Comparison of ENCODE assay signal across 20 cellular contexts in genomic region chr6:10417681-10418104, GRCh38. TPM values are rescaled to one million over a fixed set of nuclear protein-coding genes. Genes with fewer than 3 reads are reported as not detected.
DNase-seq lines count a peak whose midpoint lies in the region; ATAC-seq and TF ChIP-seq lines count a peak whose summit lies in the region.
"Had no signal": no experiment of that assay in that cellular context is flagged by ENCODE, and none has a peak within 500 bp of the region (broad histone marks: within the 10 kb centered on the region; RNA-seq: fewer than 3 reads in every experiment).

No MANE protein-coding gene starts in this region.

- no TSS peak for BruUV-seq in PC-9 (replicated peaks; lab: Mats Ljungman, UMichigan)

- no peak overlapping the region for H2BK5ac ChIP-seq in H9 (ENCODE audit: insufficient read length, low read length)

- POLR2A ChIA-PET in PC-9 (lab: Charles Lee; ENCODE audit: unreplicated experiment), result no interaction called here

- no peak overlapping the region for H3T11ph ChIP-seq in H9 (ENCODE audit: low read length)

- H3K9ac ChIP-seq in H9 (ENCODE audit: extremely low read depth, insufficient read length, low read length), result no peak overlapping the region
- H3K9ac ChIP-seq: parathyroid adenoma had no signal

- no peak overlapping the region for H3K56ac ChIP-seq in H9 (ENCODE audit: insufficient read length, low read depth, low read length)

- H3K4me1 ChIP-seq in H9 (ENCODE audit: insufficient read depth, low read length), result peaks cover 3% of the 10 kb centered on the region; the same call in 1 of the 2 replicates
- peaks cover 27% of the 10 kb centered on the region for H3K4me1 ChIP-seq in PC-9 (replicated peaks; ENCODE audit: insufficient read depth)
- peaks cover 18% of the 10 kb centered on the region for H3K4me1 ChIP-seq in testis

- no peak overlapping the region for H4K8ac ChIP-seq in H9 (replicated peaks; ENCODE audit: insufficient read length, low read depth, low read length)

- H3K4me2 ChIP-seq in H9 (ENCODE audit: insufficient read depth, insufficient read length, low read length), result no peak overlapping the region
- H3K4me2 ChIP-seq in PC-9, result peak overlapping the region; percentile 98

- TF ChIP-seq POLR2A in testis (IDR thresholded peaks at IDR 0.05), result no peak

- H3K4me3 ChIP-seq in PC-9, result peak overlapping the region; percentile 73; the same call in 1 of the 2 replicates
- H3K4me3 ChIP-seq in iPS-18c (ENCODE audit: insufficient read depth, low read depth, low read length), result peak overlapping the region; percentile 43; the same call in 1 of the 2 replicates
- no peak overlapping the region for H3K4me3 ChIP-seq in testis
- H3K4me3 ChIP-seq: GM12878 had no signal

- H3K18ac ChIP-seq in H9 (ENCODE audit: insufficient read length, low read depth, low read length), result no peak overlapping the region

- no peak overlapping the region for H2BK120ac ChIP-seq in H9 (ENCODE audit: low read depth, low read length, poor library complexity, severe bottlenecking)

- H3K9me3 Mint-ChIP-seq in H9, result peaks cover 7 to 8% of the 10 kb centered on the region in 2 experiments; a peak in 4 of 5 replicates
- H3K9me3 Mint-ChIP-seq in progenitor cell of endocrine pancreas (ENCODE audit: low read depth), result no peaks in the 10 kb centered on the region

- H3K36me3 Mint-ChIP-seq in H9 (ENCODE audit: insufficient read depth in 1 of 3, low read depth in 3 of 3) (no peaks in the 10 kb centered on the region; a peak in 1 of 7 replicates), progenitor cell of endocrine pancreas (ENCODE audit: insufficient read depth) (no peaks in the 10 kb centered on the region)

- WGBS in H9 (ENCODE audit: extremely low coverage, insufficient read length, low lambda C conversion rate), result no CpG with 5 or more reads among the region's 18 CpGs
- WGBS in testis, 2 donors, result 26 to 27% methylated on average over 14 to 18 of the region's 18 CpGs

- H3K4me1 Mint-ChIP-seq in H9 (peaks cover 52 to 79% of the 10 kb centered on the region in 2 experiments), progenitor cell of endocrine pancreas (ENCODE audit: low read depth) (peaks cover 27% of the 10 kb centered on the region)

- H4K5ac ChIP-seq in H9 (ENCODE audit: insufficient read length, low read depth, low read length), result no peak overlapping the region

- no peak overlapping the region for H3K23ac ChIP-seq in H9 (ENCODE audit: insufficient read length, low read depth, low read length)

- no peak for DNase-seq in H9
- no peak for DNase-seq in PC-9
- no peak for DNase-seq in progenitor cell of endocrine pancreas (ENCODE audit: low spot score, unreplicated experiment)
- no peak for DNase-seq in HK-2 (ENCODE audit: unreplicated experiment)
- DNase-seq in testis, result no peak
- DNase-seq: activated CD8-positive, alpha-beta memory T cell treated with anti-CD3 and anti-CD28 coated beads, Interleukin-2, amount 50 U/mL, for 4 hours; effector CD8-positive, alpha-beta T cell; foreskin fibroblast; immature natural killer cell; MM.1S; NCI-H2081; NCI-H748 treated with DMSO at 0.1 percent for 48 hours; spleen; stimulated activated naive CD4-positive, alpha-beta T cell treated with Interleukin-2 at 50 U/mL for 16 hours had no signal

- H3K79me1 ChIP-seq in H9 (ENCODE audit: insufficient read depth, low read depth, low read length, poor library complexity, severe bottlenecking), result no peaks in the 10 kb centered on the region

- no peak overlapping the region for H3K14ac ChIP-seq in H9 (ENCODE audit: insufficient read depth, low read length)

- H2BK20ac ChIP-seq in H9 (ENCODE audit: low read depth, low read length, poor library complexity, severe bottlenecking), result no peak overlapping the region

- H3K79me2 ChIP-seq in H9 (ENCODE audit: insufficient read depth, low read length) (no peaks in the 10 kb centered on the region), PC-9 (ENCODE audit: low read depth) (peaks cover 57% of the 10 kb centered on the region)
- H3K79me2 ChIP-seq: parathyroid adenoma had no signal

- H3K27me3 Mint-ChIP-seq in H9 (ENCODE audit: low read depth) (peaks cover 100% of the 10 kb centered on the region), progenitor cell of endocrine pancreas (peaks cover 98% of the 10 kb centered on the region)

- H2BK15ac ChIP-seq in H9 (ENCODE audit: low read depth, low read length), result no peak overlapping the region

- H3K23me2 ChIP-seq in H9 (ENCODE audit: insufficient read length, low read depth, low read length, poor library complexity, severe bottlenecking), result peaks cover 12% of the 10 kb centered on the region

- H3K27ac Mint-ChIP-seq in H9 (peak overlapping the region in 2 of 3 experiments; percentile 41 to 54; a peak in 3 of 7 replicates), progenitor cell of endocrine pancreas (peak overlapping the region; percentile 73)
- H3K27ac Mint-ChIP-seq: immature natural killer cell had no signal

- H2AK5ac ChIP-seq in H9 (ENCODE audit: insufficient read length, low read length), result no peak overlapping the region

- H2BK12ac ChIP-seq in H9 (ENCODE audit: insufficient read length, low read depth, low read length), result no peak overlapping the region

- no peak overlapping the region for H4K91ac ChIP-seq in H9 (ENCODE audit: insufficient read length, low read depth, low read length)

- H3K4ac ChIP-seq in H9 (ENCODE audit: low read depth, low read length), result no peak overlapping the region

- CTCF ChIA-PET in PC-9 (lab: Charles Lee), result interaction anchor here (0.6 to 1.4 kb wide), 2 partner anchors 12 to 1165 kb away, joined by 5 read pairs; no protein-coding TSS in a partner anchor

- H3K27ac ChIP-seq in H9 (ENCODE audit: insufficient read length, low read depth, low read length) (no peak overlapping the region), PC-9 (peak overlapping the region; percentile 98), testis (no peak overlapping the region)
- H3K27ac ChIP-seq: C4-2B, parathyroid adenoma, spleen had no signal

- no peak for TF ChIP-seq CTCF in H9 (conservative IDR thresholded peaks at IDR 0.05)
- TF ChIP-seq CTCF in PC-9 (conservative IDR thresholded peaks at IDR 0.05), result no peak
- TF ChIP-seq CTCF in progenitor cell of endocrine pancreas (IDR thresholded peaks at IDR 0.05; ENCODE audit: unreplicated experiment), result no peak
- TF ChIP-seq CTCF in testis (IDR thresholded peaks at IDR 0.05), result no peak

- no peaks in the 10 kb centered on the region for H3K9me3 ChIP-seq in H9 (ENCODE audit: control insufficient read depth, low read depth, low read length)
- no peaks in the 10 kb centered on the region for H3K9me3 ChIP-seq in PC-9 (ENCODE audit: insufficient read depth, low read depth)
- H3K9me3 ChIP-seq in iPS-18c (ENCODE audit: control insufficient read depth, insufficient read depth, low read length), result no peaks in the 10 kb centered on the region
- no peaks in the 10 kb centered on the region for H3K9me3 ChIP-seq in testis

- no peaks in the 10 kb centered on the region for H3K9me2 ChIP-seq in PC-9 (ENCODE audit: insufficient read depth)

- no peaks in the 10 kb centered on the region for H4K20me1 ChIP-seq in H9 (ENCODE audit: control insufficient read depth, insufficient read depth, insufficient read length)
- H4K20me1 ChIP-seq in PC-9 (ENCODE audit: insufficient read depth), result no peaks in the 10 kb centered on the region

- H3K4me3 Mint-ChIP-seq in H9, result peak overlapping the region; percentile 3 to 69; a peak in 3 of 5 replicates
- peak overlapping the region; percentile 69 for H3K4me3 Mint-ChIP-seq in progenitor cell of endocrine pancreas (ENCODE audit: low read depth)

- H2AFZ ChIP-seq in H9 (ENCODE audit: low read length) (no peak overlapping the region), PC-9 (peak overlapping the region; percentile 91; the same call in 1 of the 2 replicates)
- H2AFZ ChIP-seq: parathyroid adenoma had no signal

- intact Hi-C loops in PC-9 (cut with micrococcal nuclease; ENCODE audit: unreplicated experiment) (loop anchor here (5.0 to 10.0 kb wide), 3 partner anchors 760 to 1013 kb away; no protein-coding TSS in a partner anchor), testis (cut with DNase I; ENCODE audit: low total_unique reads) (no loop called here)

- H3K27me3 ChIP-seq in H9 (ENCODE audit: insufficient read depth, low read length) (peaks cover 90% of the 10 kb centered on the region), PC-9 (ENCODE audit: insufficient read depth, low read depth) (no peaks in the 10 kb centered on the region), testis (no peaks in the 10 kb centered on the region)

- H3K36me3 ChIP-seq in PC-9 (ENCODE audit: low read depth), result no peaks in the 10 kb centered on the region
- no peaks in the 10 kb centered on the region for H3K36me3 ChIP-seq in testis (ENCODE audit: low read depth, missing control alignments)
- H3K36me3 ChIP-seq: spleen had no signal

- ATAC-seq in HG02571 (IDR thresholded peaks at IDR 0.05; ENCODE audit: unreplicated experiment), result no peak
- ATAC-seq: GM12878 had no signal

- H3F3A ChIP-seq in PC-9 (ENCODE audit: insufficient read depth, low read depth), result peaks cover 25% of the 10 kb centered on the region

RNA-seq across cellular contexts. Expression of gene TFAP2A, which starts 2.8 kb away (rescaled TPM):
- total RNA-seq in H9 (2021) (1.6 and 2.6 TPM in 2 replicates), PC-9 (2021) (37.0 and 43.8 TPM in 2 replicates), progenitor cell of endocrine pancreas (4.7 and 10.0 TPM in 2 replicates), testis (1 to 10 TPM; 2.7 to 4.8 TPM)
- polyA plus RNA-seq in testis (ENCODE audit: insufficient read depth, low read depth, low replicate concordance), result 3.3 TPM
- total RNA-seq: mononuclear cell had no signal
- polyA plus RNA-seq: immature natural killer cell had no signal

Comparison
In these comparisons a context has a peak if more than half of its experiments do, and no peak if none do; other contexts are left out.
1. H3K4me3 ChIP-seq: peak in PC-9 (single experiment) and iPS-18c (single experiment); none in testis (0 of 2).